In the genomic region with DNA sequence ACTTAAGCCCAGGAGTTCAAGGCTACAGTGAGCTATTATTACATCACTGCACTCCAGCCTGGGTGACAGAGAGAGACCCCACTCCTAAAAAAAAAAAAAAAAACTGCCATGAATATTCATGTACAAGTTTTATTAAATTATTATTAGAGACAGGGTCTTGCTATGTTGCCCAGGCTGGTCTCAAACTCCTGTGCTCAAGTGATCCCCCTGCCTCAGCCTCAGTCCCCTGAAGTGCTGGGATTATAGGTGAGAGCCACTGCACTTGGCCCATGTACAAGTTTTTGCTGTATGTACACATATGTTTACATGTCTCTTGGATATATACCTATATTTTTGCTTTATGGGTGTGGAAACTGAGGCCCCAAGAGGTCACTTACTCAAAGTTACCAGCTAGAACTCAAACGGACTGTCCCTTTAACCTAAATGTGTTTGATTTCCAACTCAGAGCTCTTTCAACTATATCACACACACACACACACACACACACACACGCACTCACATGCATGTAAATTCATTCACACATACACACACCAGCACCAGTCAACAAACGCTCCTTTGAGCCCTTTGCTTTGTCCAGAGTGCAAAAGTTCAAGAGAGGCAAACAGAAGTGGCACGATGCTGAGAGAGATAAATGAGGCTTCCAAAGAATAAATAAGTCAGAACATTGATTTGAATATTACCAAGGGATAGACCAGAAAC, we compare ENCODE assay signal across 23 cellular contexts. TPM values are rescaled to one million over a fixed set of nuclear protein-coding genes. Genes with fewer than 3 reads are reported as not detected.
"Had no signal": no experiment of that assay in that cellular context is flagged by ENCODE, and none has a peak within 500 bp of the region (broad histone marks: within the 10 kb centered on the region; RNA-seq: fewer than 3 reads in every experiment).

No MANE protein-coding gene starts in this region.

- H3K9me3 ChIP-seq: colonic mucosa, mucosa of descending colon, neutrophil, pancreas had no signal

- ATAC-seq: activated CD8-positive, alpha-beta T cell treated with anti-CD3 and anti-CD28 coated beads for 36 hours; activated T-helper 17 cell treated with anti-CD3 and anti-CD28 coated beads, Interleukin-2, amount 50 U/mL, for 72 hours; left ventricle myocardium superior; mucosa of descending colon; pancreas; stimulated activated naive CD8-positive, alpha-beta T cell treated with anti-CD3 and anti-CD28 coated beads, Interleukin-15, amount 100 ng/mL, for 72 hours had no signal

- H3K36me3 Mint-ChIP-seq: activated naive CD4-positive, alpha-beta T cell treated with anti-CD3 and anti-CD28 coated beads, Interleukin-2, amount 10 ng/mL, durations not matched to agents 7 days and 5 days; memory B cell; naive B cell had no signal

- H3K27ac Mint-ChIP-seq: activated CD4-positive, alpha-beta T cell treated with anti-CD3 and anti-CD28 coated beads, Interleukin-2, amount 10 ng/mL, durations not matched to agents 24 days and 14 days; activated CD8-positive, alpha-beta T cell treated with anti-CD3 and anti-CD28 coated beads for 36 hours; activated naive CD4-positive, alpha-beta T cell treated with anti-CD3 and anti-CD28 coated beads, Interleukin-2, amount 10 ng/mL, durations not matched to agents 7 days and 5 days; memory B cell; stimulated activated naive CD8-positive, alpha-beta T cell treated with anti-CD3 and anti-CD28 coated beads, Interleukin-15, amount 100 ng/mL, for 72 hours had no signal

- H3K4me3 ChIP-seq: colonic mucosa, mucosa of descending colon, pancreas had no signal

- H3K27me3 Mint-ChIP-seq: activated CD8-positive, alpha-beta T cell treated with anti-CD3 and anti-CD28 coated beads for 36 hours; activated T-helper 17 cell treated with anti-CD3 and anti-CD28 coated beads, Interleukin-2, amount 50 U/mL, for 72 hours; central memory CD8-positive, alpha-beta T cell; memory B cell; naive B cell had no signal

- H3K36me3 ChIP-seq: brain microvascular endothelial cell, colonic mucosa, neutrophil, pancreas had no signal

- H3K27me3 ChIP-seq: brain microvascular endothelial cell, colonic mucosa, neutrophil, pancreas had no signal

- H3K4me1 ChIP-seq: colonic mucosa, pancreas had no signal

- H3K4me1 Mint-ChIP-seq: stimulated activated naive CD8-positive, alpha-beta T cell treated with anti-CD3 and anti-CD28 coated beads, Interleukin-15, amount 100 ng/mL, for 72 hours had no signal

- H3K4me3 Mint-ChIP-seq: activated CD4-positive, alpha-beta T cell treated with anti-CD3 and anti-CD28 coated beads, Interleukin-2, amount 10 ng/mL, durations not matched to agents 24 days and 14 days; activated CD8-positive, alpha-beta T cell treated with anti-CD3 and anti-CD28 coated beads for 36 hours; activated naive CD4-positive, alpha-beta T cell treated with anti-CD3 and anti-CD28 coated beads, Interleukin-2, amount 10 ng/mL, durations not matched to agents 7 days and 5 days; activated T-helper 17 cell treated with anti-CD3 and anti-CD28 coated beads, Interleukin-2, amount 50 U/mL, for 72 hours; central memory CD8-positive, alpha-beta T cell; memory B cell; naive B cell; stimulated activated naive CD8-positive, alpha-beta T cell treated with anti-CD3 and anti-CD28 coated beads, Interleukin-15, amount 100 ng/mL, for 72 hours had no signal

- H3K27ac ChIP-seq: brain microvascular endothelial cell, colonic mucosa, neutrophil, pancreas had no signal

- DNase-seq: activated CD4-positive, alpha-beta T cell treated with anti-CD3 and anti-CD28 coated beads, Interleukin-2, amount 10 ng/mL, durations not matched to agents 24 days and 14 days; activated CD4-positive, CD25-positive, alpha-beta regulatory T cell; activated CD8-positive, alpha-beta T cell treated with anti-CD3 and anti-CD28 coated beads for 36 hours; activated naive CD4-positive, alpha-beta T cell treated with anti-CD3 and anti-CD28 coated beads, Interleukin-2, amount 10 ng/mL, durations not matched to agents 7 days and 5 days; activated T-cell treated with anti-CD3 and anti-CD28 coated beads, Interleukin-2, amount 50 U/mL, for 1 hour; aorta; brain microvascular endothelial cell; colonic mucosa; erythroblast; foreskin melanocyte; kidney glomerular epithelial cell; left ventricle myocardium superior; mucosa of descending colon; naive B cell; pancreas; retina; stimulated activated CD4-positive, alpha-beta T cell treated with anti-CD3 and anti-CD28 coated beads, Interleukin-2, amount 100 ng/mL, for 24 hours; stimulated activated naive CD8-positive, alpha-beta T cell treated with anti-CD3 and anti-CD28 coated beads, Interleukin-15, amount 100 ng/mL, for 72 hours; trophoblast cell had no signal

- H3K9me3 Mint-ChIP-seq: activated CD4-positive, alpha-beta T cell treated with anti-CD3 and anti-CD28 coated beads, Interleukin-2, amount 10 ng/mL, durations not matched to agents 24 days and 14 days; activated CD8-positive, alpha-beta T cell treated with anti-CD3 and anti-CD28 coated beads for 36 hours; activated naive CD4-positive, alpha-beta T cell treated with anti-CD3 and anti-CD28 coated beads, Interleukin-2, amount 10 ng/mL, durations not matched to agents 7 days and 5 days; activated T-helper 17 cell treated with anti-CD3 and anti-CD28 coated beads, Interleukin-2, amount 50 U/mL, for 72 hours; central memory CD8-positive, alpha-beta T cell; memory B cell; naive B cell; stimulated activated naive CD8-positive, alpha-beta T cell treated with anti-CD3 and anti-CD28 coated beads, Interleukin-15, amount 100 ng/mL, for 72 hours had no signal

RNA-seq across cellular contexts. Expression of a gene that starts 45.3 kb away (rescaled TPM):
- total RNA-seq: activated CD4-positive, alpha-beta T cell treated with anti-CD3 and anti-CD28 coated beads, Interleukin-2, amount 10 ng/mL, durations not matched to agents 24 days and 14 days; pancreas had no signal
